8 cellular contexts compared by ENCODE assay signal in the genomic region with DNA sequence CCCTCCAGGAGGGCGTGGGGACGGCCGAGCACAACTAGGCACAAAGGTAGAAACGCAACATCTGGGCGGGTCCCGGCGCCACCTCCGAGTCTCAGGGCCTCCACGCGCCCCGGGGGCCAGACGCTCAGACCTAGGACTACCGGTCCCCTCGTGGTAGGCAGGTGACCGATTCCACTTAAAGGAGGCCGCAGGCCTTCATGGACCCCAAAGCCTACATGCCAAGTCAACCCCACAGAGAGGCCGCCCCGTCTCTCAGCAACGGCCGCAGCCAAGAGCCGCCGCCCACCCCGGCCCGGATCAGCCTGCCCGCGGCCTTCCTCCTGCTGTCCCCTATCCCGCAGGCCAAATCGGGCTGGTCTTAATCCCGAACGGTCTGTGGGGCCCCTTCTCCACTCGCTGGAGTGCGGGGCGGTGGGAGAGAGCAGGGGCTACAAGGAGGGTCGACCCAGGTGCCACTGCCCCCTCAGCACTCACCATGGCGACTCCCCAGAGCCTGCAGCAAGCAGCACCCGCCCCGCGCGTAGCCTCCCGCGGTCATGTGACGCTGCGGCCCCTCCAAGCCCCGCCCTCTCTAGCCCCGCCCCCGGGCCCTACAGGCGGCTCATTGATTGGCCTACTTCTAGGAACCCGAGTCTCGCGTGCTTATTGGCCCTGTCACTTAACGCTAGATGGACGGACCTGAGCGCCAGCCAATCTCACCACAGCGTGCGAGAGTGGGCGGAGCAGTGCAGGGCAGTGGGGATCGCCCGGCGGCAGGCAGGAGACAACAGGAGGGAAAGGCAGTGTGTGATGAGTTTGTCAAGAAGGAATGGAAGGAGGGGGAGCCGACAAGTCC. TPM values are rescaled to one million over a fixed set of nuclear protein-coding genes. Genes with fewer than 3 reads are reported as not detected.
DNase-seq lines count a peak whose midpoint lies in the region; ATAC-seq and TF ChIP-seq lines count a peak whose summit lies in the region.

A gene (minus strand): TSS at position 522 of the 835 bp plus-strand sequence. CDS start 45 bp downstream, at position 477.

- ATAC-seq in HG02798 (IDR thresholded peaks at IDR 0.05; ENCODE audit: poor library complexity, unreplicated experiment) (peak; percentile 86), heart left ventricle (peak; percentile 96 to 98 (median 98)), upper lobe of right lung (peak; percentile 97)

- peak within 1 kb of the TSS; percentile 83 for H3K27ac ChIP-seq in adipose tissue (ENCODE audit: low read depth, low read length)
- peak within 1 kb of the TSS; percentile 70 to 98 (median 92) for H3K27ac ChIP-seq in heart left ventricle
- H3K27ac ChIP-seq in upper lobe of right lung = peak within 1 kb of the TSS; percentile 91

- no peaks in the 10 kb centered on the region for H3K27me3 ChIP-seq in heart left ventricle
- no peaks in the 10 kb centered on the region for H3K27me3 ChIP-seq in upper lobe of right lung

- peak in 1 of 2 donors; percentile 83 for TF ChIP-seq POLR2A in heart left ventricle (IDR thresholded peaks at IDR 0.05)

- H3K4me3 ChIP-seq in GM12875 (ENCODE audit: low read depth, low read length) (peak within 1 kb of the TSS; percentile 75), heart left ventricle (peak within 1 kb of the TSS; percentile 52 to 97 (median 87)), upper lobe of right lung (peak within 1 kb of the TSS; percentile 89)

- 0 to 1% (median 1%) methylated on average over 60 of the region's 60 CpGs for WGBS in adipose tissue, 3 donors
- 0 to 1% (median 0%) methylated on average over 21 to 60 of the region's 60 CpGs for WGBS in heart left ventricle, 4 donors

- peak; percentile 44 for TF ChIP-seq CTCF in GM12875 (IDR thresholded peaks at IDR 0.05; ENCODE audit: borderline replicate concordance, insufficient read depth, low read depth, low read length)
- peak in 3 of 12 donors; percentile 8 to 31 (median 9) for TF ChIP-seq CTCF in heart left ventricle (IDR thresholded peaks at IDR 0.05)
- TF ChIP-seq CTCF in upper lobe of right lung (IDR thresholded peaks at IDR 0.05) = no peak

- H3K9me3 ChIP-seq in heart left ventricle = no peaks in the 10 kb centered on the region
- no peaks in the 10 kb centered on the region for H3K9me3 ChIP-seq in upper lobe of right lung

- no peaks in the 10 kb centered on the region for H3K36me3 ChIP-seq in heart left ventricle
- H3K36me3 ChIP-seq in upper lobe of right lung = no peaks in the 10 kb centered on the region

- intact Hi-C loops in heart left ventricle (cut with DNase I) (loop anchor here in 6 of 10 donors (5.0 to 10.0 kb wide), 5 partner anchors 98 to 206 kb away; a partner anchor contains a TSS), posterior cingulate gyrus (cut with DNase I) (loop anchor here (1.0 to 10.0 kb wide), 2 partner anchors 116 to 142 kb away; a partner anchor contains a TSS), upper lobe of right lung (cut with DNase I) (no loop called here)

- peak; percentile 99 for DNase-seq in NCI-H1417 treated with DMSO at 0.1 percent for 48 hours (lab: John Stamatoyannopoulos, UW)
- DNase-seq in SW480 (ENCODE audit: low spot score) = peak; percentile 98
- DNase-seq in heart left ventricle = peak; percentile 99 to 100 (median 100)
- peak; percentile 99 to 100 (median 100) for DNase-seq in posterior cingulate gyrus
- peak; percentile 100 for DNase-seq in upper lobe of right lung

- peaks cover 0 to 61% (median 30%) of the 10 kb centered on the region in 12 donors for H3K4me1 ChIP-seq in heart left ventricle
- H3K4me1 ChIP-seq in upper lobe of right lung = peaks cover 32% of the 10 kb centered on the region

RNA-seq across cellular contexts. Expression of the gene that starts here (rescaled TPM):
- polyA plus RNA-seq in adipose tissue (10 to 100 TPM; 20.1 to 45.5 (median 34.5) TPM), heart left ventricle (10 to 100 TPM; 16.7 to 53.0 TPM)
- total RNA-seq in heart left ventricle (100 to 1,000 TPM in 2 of 9 donors, 10 to 100 TPM in 7; 49.1 to 118 (median 88.7) TPM), upper lobe of right lung (87.6 TPM)

Comparison
In these comparisons a context has a peak if more than half of its experiments do, and no peak if none do; other contexts are left out.
1. Peak in every context shown above with its lines: DNase-seq, ATAC-seq, H3K4me3 ChIP-seq and H3K27ac ChIP-seq.